8 cellular contexts compared by ENCODE assay signal in the genomic region with DNA sequence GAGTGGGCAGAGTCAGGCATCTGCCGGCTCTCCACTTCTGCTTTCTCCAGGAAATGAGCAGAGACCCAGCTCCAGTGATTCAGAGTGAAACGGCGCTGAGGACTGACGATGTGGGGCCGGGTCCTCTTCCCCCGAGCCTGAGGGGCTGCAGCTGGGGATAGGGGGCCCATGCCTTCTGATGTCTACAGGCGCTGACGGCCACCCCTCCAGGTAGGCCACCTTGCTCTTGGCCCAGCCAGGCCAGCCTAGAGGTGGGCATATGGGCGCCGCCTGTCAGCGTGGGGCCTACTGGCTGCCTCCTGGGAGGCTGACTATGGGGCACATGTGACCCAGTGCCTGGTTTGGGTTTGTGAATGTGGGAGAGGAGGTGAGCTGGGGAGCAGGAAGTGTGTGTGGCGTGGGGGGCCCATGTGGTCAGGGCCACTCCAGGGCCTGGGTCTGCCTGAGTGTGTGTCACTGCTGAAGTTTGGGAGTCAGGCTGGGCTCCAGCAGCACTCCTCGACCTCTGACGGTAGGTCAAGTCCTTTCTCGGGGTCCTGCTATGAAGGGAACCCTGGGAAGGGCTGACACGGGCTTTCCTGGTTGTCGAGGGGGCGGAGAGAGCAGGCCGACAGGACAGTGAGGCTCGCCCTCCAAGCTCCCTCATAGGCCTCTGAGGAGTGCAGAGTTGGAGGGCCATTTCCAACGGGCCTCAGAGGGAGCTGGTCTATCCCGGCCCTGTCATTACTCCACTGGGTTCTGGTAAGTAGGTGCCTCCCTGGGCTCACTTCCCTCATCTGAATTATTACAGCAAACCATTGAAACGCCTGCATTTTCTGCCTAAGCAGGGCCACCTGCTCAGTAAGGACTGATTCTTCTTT. TPM values are rescaled to one million over a fixed set of nuclear protein-coding genes. Genes with fewer than 3 reads are reported as not detected.
DNase-seq lines count a peak whose midpoint lies in the region; ATAC-seq and TF ChIP-seq lines count a peak whose summit lies in the region.

A gene with protein sequence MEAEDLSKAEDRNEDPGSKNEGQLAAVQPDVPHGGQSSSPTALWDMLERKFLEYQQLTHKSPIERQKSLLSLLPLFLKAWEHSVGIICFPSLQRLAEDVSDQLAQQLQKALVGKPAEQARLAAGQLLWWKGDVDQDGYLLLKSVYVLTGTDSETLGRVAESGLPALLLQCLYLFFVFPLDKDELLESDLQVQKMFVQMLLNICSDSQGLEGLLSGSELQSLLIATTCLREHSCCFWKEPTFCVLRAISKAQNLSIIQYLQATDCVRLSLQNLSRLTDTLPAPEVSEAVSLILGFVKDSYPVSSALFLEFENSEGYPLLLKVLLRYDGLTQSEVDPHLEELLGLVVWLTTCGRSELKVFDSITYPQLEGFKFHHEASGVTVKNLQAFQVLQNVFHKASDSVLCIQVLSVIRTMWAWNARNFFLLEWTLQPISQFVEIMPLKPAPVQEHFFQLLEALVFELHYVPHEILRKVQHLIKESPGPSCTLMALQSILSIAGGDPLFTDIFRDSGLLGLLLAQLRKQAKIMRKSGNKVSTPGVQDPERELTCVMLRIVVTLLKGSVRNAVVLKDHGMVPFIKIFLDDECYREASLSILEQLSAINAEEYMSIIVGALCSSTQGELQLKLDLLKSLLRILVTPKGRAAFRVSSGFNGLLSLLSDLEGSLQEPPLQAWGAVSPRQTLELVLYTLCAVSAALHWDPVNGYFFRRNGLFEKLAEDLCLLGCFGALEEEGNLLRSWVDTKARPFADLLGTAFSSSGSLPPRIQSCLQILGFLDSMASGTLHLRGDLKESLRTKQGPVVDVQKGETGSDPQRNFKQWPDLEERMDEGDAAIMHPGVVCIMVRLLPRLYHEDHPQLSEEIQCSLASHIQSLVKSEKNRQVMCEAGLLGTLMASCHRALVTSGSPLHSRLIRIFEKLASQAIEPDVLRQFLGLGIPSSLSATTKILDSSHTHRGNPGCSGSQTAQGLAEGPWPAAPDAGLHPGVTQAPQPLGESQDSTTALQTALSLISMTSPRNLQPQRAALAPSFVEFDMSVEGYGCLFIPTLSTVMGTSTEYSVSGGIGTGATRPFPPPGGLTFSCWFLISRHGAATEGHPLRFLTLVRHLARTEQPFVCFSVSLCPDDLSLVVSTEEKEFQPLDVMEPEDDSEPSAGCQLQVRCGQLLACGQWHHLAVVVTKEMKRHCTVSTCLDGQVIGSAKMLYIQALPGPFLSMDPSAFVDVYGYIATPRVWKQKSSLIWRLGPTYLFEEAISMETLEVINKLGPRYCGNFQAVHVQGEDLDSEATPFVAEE (N-terminal part only) (plus strand): TSS at position 82 of the 860 bp plus-strand sequence. CDS start 24,860 bp downstream, outside the sequence.

- H3K36me3 ChIP-seq in trophoblast cell (ENCODE audit: control insufficient read depth in 1 of 2, insufficient read depth in 2 of 2, low read length in 2 of 2) (no peaks in the 10 kb centered on the region), uterus (no peaks in the 10 kb centered on the region)

- H3K36me3 Mint-ChIP-seq in activated T-helper 17 cell treated with anti-CD3 and anti-CD28 coated beads, Interleukin-2, amount 50 U/mL, for 72 hours (ENCODE audit: low read depth): no peaks in the 10 kb centered on the region

- H3K4me3 ChIP-seq in trophoblast cell (ENCODE audit: low read depth, low read length): no peak within 1 kb of the TSS
- H3K4me3 ChIP-seq in uterus: no peak within 1 kb of the TSS

- H2BK5ac ChIP-seq in trophoblast cell (ENCODE audit: low read depth, low read length, poor library complexity): no peak within 1 kb of the TSS

- peak within 1 kb of the TSS; percentile 58 for H3K9ac ChIP-seq in trophoblast cell (ENCODE audit: low read length)

- H3K27me3 ChIP-seq in trophoblast cell (ENCODE audit: insufficient read depth, low read length) (no peaks in the 10 kb centered on the region), uterus (no peaks in the 10 kb centered on the region)

- H4K91ac ChIP-seq in trophoblast cell (ENCODE audit: low read depth, low read length): no peak within 1 kb of the TSS

- H3K4me1 ChIP-seq in trophoblast cell (ENCODE audit: control insufficient read depth in 1 of 2, insufficient read depth in 2 of 2, low read length in 2 of 2) (no peaks in the 10 kb centered on the region), uterus (no peaks in the 10 kb centered on the region)

- H3K27ac Mint-ChIP-seq in activated T-helper 17 cell treated with anti-CD3 and anti-CD28 coated beads, Interleukin-2, amount 50 U/mL, for 72 hours: no peak within 1 kb of the TSS

- H3K27ac ChIP-seq in trophoblast cell (ENCODE audit: low read depth, low read length): no peak within 1 kb of the TSS
- H3K27ac ChIP-seq in uterus: no peak within 1 kb of the TSS

- no peak within 1 kb of the TSS for H3K18ac ChIP-seq in trophoblast cell (ENCODE audit: low read length)

- H3K14ac ChIP-seq in trophoblast cell (ENCODE audit: low read length): no peak within 1 kb of the TSS

- H2BK120ac ChIP-seq in trophoblast cell (ENCODE audit: insufficient read depth, low read length, poor library complexity): no peak within 1 kb of the TSS

- no peak within 1 kb of the TSS for H4K8ac ChIP-seq in trophoblast cell (ENCODE audit: low read depth, low read length)

- peak in 1 of 2 donors; percentile 13 for DNase-seq in trophoblast cell
- no peak for DNase-seq in NCI-H524 treated with DMSO at 0.1 percent for 48 hours (lab: John Stamatoyannopoulos, UW)
- DNase-seq in RPMI8226: no peak
- no peak for DNase-seq in uterus
- DNase-seq in NCI-H1105 (lab: John Stamatoyannopoulos, UW): no peak

- no CpG with 5 or more reads among the region's 23 CpGs for WGBS in trophoblast cell (ENCODE audit: extremely low coverage, insufficient coverage, insufficient read length)

- no peak for TF ChIP-seq POLR2A in uterus (IDR thresholded peaks at IDR 0.05)

- H3K9me3 Mint-ChIP-seq in activated T-helper 17 cell treated with anti-CD3 and anti-CD28 coated beads, Interleukin-2, amount 50 U/mL, for 72 hours: no peaks in the 10 kb centered on the region

- H2AK5ac ChIP-seq in trophoblast cell (ENCODE audit: low read length): no peak within 1 kb of the TSS

- no peak within 1 kb of the TSS for H4K12ac ChIP-seq in trophoblast cell (ENCODE audit: low read depth, low read length)

- H2AFZ ChIP-seq in trophoblast cell (ENCODE audit: insufficient read depth, low read length, poor library complexity): no peak within 1 kb of the TSS

- no peak within 1 kb of the TSS for H2BK12ac ChIP-seq in trophoblast cell (ENCODE audit: low read length)

- no peak within 1 kb of the TSS for H3K4me2 ChIP-seq in trophoblast cell (ENCODE audit: low read length)

- no peaks in the 10 kb centered on the region for H3K79me1 ChIP-seq in trophoblast cell (ENCODE audit: low read length)

- no peak within 1 kb of the TSS for H3K4me3 Mint-ChIP-seq in activated T-helper 17 cell treated with anti-CD3 and anti-CD28 coated beads, Interleukin-2, amount 50 U/mL, for 72 hours

- peaks cover 1% of the 10 kb centered on the region for H3K9me3 ChIP-seq in trophoblast cell (ENCODE audit: insufficient read depth, low read depth, low read length)
- H3K9me3 ChIP-seq in uterus: no peaks in the 10 kb centered on the region

- intact Hi-C loops in uterus (cut with DNase I; ENCODE audit: low total_unique reads): no loop called here

- no peaks in the 10 kb centered on the region for H3K79me2 ChIP-seq in trophoblast cell (ENCODE audit: control insufficient read depth, insufficient read depth, low read length, poor library complexity)

- H3K23ac ChIP-seq in trophoblast cell (ENCODE audit: low read length): no peak within 1 kb of the TSS

- H3K4me1 Mint-ChIP-seq in activated T-helper 17 cell treated with anti-CD3 and anti-CD28 coated beads, Interleukin-2, amount 50 U/mL, for 72 hours: no peaks in the 10 kb centered on the region

- ATAC-seq in GM19043 (IDR thresholded peaks at IDR 0.05; ENCODE audit: low read depth, unreplicated experiment): peak; percentile 58
- ATAC-seq in HG03060 (IDR thresholded peaks at IDR 0.05; ENCODE audit: low read depth, unreplicated experiment): peak; percentile 49
- peak; percentile 19 for ATAC-seq in activated T-helper 17 cell treated with anti-CD3 and anti-CD28 coated beads, Interleukin-2, amount 50 U/mL, for 72 hours (replicated peaks)

- H3K4ac ChIP-seq in trophoblast cell (ENCODE audit: low read depth, low read length): no peak within 1 kb of the TSS

- peaks cover 10% of the 10 kb centered on the region for H3K27me3 Mint-ChIP-seq in activated T-helper 17 cell treated with anti-CD3 and anti-CD28 coated beads, Interleukin-2, amount 50 U/mL, for 72 hours

- no peak for TF ChIP-seq CTCF in uterus (IDR thresholded peaks at IDR 0.05)

RNA-seq across cellular contexts. Expression of the gene that starts here (rescaled TPM):
- under 1 TPM; 0.35 to 0.90 TPM for total RNA-seq in activated T-helper 17 cell treated with anti-CD3 and anti-CD28 coated beads, Interleukin-2, amount 50 U/mL, for 72 hours
- 0.01 and 0.04 TPM in 2 replicates for polyA plus RNA-seq in trophoblast cell (2013)
- 1 to 10 TPM in 2 of 4 donors, under 1 TPM in 2; 0.26 to 5.2 (median 1.2) TPM for total RNA-seq in uterus

Comparison
In these comparisons a context has a peak if more than half of its experiments do, and no peak if none do; other contexts are left out.
1. Peak in ATAC-seq in activated T-helper 17 cell treated with anti-CD3 and anti-CD28 coated beads, Interleukin-2, amount 50 U/mL, for 72 hours; RNA of the gene not detected or under 1 TPM.